Comparison of ENCODE assay signal across 7 cellular contexts in genomic region chr6:13767121-13767794, GRCh38. TPM values are rescaled to one million over a fixed set of nuclear protein-coding genes. Genes with fewer than 3 reads are reported as not detected.
A peak's percentile ranks its signal among the peaks of the same experiment; 100 is the strongest.
DNase-seq lines count a peak whose midpoint lies in the region; ATAC-seq and TF ChIP-seq lines count a peak whose summit lies in the region.

No MANE protein-coding gene starts in this region.

- H3K27me3 Mint-ChIP-seq in activated T-cell treated with anti-CD3 and anti-CD28 coated beads, Interleukin-2, amount 50 U/mL, for 72 hours (ENCODE audit: low read depth): no peaks in the 10 kb centered on the region
- H3K27me3 Mint-ChIP-seq in glutamatergic neuron (ENCODE audit: unreplicated experiment): peaks cover 1% of the 10 kb centered on the region

- H3K9me3 ChIP-seq in osteoblast (ENCODE audit: low read depth, low read length): no peaks in the 10 kb centered on the region

- peaks cover 3% of the 10 kb centered on the region in 2 donors for H3K36me3 Mint-ChIP-seq in activated T-cell treated with anti-CD3 and anti-CD28 coated beads, Interleukin-2, amount 50 U/mL, for 72 hours (ENCODE audit: insufficient read depth in 2 of 2)
- H3K36me3 Mint-ChIP-seq in glutamatergic neuron (ENCODE audit: unreplicated experiment): no peaks in the 10 kb centered on the region

- DNase-seq in HK-2 (ENCODE audit: unreplicated experiment) (peak; percentile 8), globus pallidus (ENCODE audit: low spot score) (peak; percentile 11), osteoblast (ENCODE audit: insufficient read length, low spot score, missing footprints) (peak; percentile 91), glutamatergic neuron (no peak)
- peak; percentile 38 to 48 for DNase-seq in activated T-cell treated with anti-CD3 and anti-CD28 coated beads, Interleukin-2, amount 50 U/mL, for 72 hours

- peak; percentile 19 to 41 for ATAC-seq in activated T-cell treated with anti-CD3 and anti-CD28 coated beads, Interleukin-2, amount 50 U/mL, for 72 hours (replicated peaks in 1 of 2)
- ATAC-seq in HG02588 (IDR thresholded peaks at IDR 0.05; ENCODE audit: unreplicated experiment): no peak
- no peak for ATAC-seq in HG03175 (IDR thresholded peaks at IDR 0.05; ENCODE audit: unreplicated experiment)

- H3K4me2 ChIP-seq in osteoblast (ENCODE audit: insufficient read depth, low read length): peak overlapping the region; percentile 76

- no peaks in the 10 kb centered on the region for H3K36me3 ChIP-seq in osteoblast (ENCODE audit: insufficient read depth, low read length)

- peaks cover 27% of the 10 kb centered on the region for H3K4me1 ChIP-seq in osteoblast (ENCODE audit: insufficient read depth, low read length)

- H2AFZ ChIP-seq in osteoblast (ENCODE audit: low read length): peak overlapping the region; percentile 90

- peak; percentile 16 for TF ChIP-seq CTCF in osteoblast (IDR thresholded peaks at IDR 0.05; ENCODE audit: extremely low read depth, low read depth, low read length)
- TF ChIP-seq CTCF in glutamatergic neuron (IDR thresholded peaks at IDR 0.05; ENCODE audit: partially characterized antibody, unreplicated experiment): no peak

- H3K79me2 ChIP-seq in osteoblast (ENCODE audit: insufficient read depth, low read length): no peaks in the 10 kb centered on the region

- H3K4me3 Mint-ChIP-seq in activated T-cell treated with anti-CD3 and anti-CD28 coated beads, Interleukin-2, amount 50 U/mL, for 72 hours: peak overlapping the region; percentile 77 to 79
- no peak overlapping the region for H3K4me3 Mint-ChIP-seq in glutamatergic neuron (ENCODE audit: unreplicated experiment)

- H3K27ac Mint-ChIP-seq in activated T-cell treated with anti-CD3 and anti-CD28 coated beads, Interleukin-2, amount 50 U/mL, for 72 hours: no peak overlapping the region
- no peak overlapping the region for H3K27ac Mint-ChIP-seq in glutamatergic neuron (ENCODE audit: unreplicated experiment)

- H4K20me1 ChIP-seq in osteoblast (ENCODE audit: insufficient read depth, low read length): no peaks in the 10 kb centered on the region

- peak overlapping the region; percentile 63 for H3K4me3 ChIP-seq in osteoblast (ENCODE audit: insufficient read depth, low read length)

- H3K4me1 Mint-ChIP-seq in activated T-cell treated with anti-CD3 and anti-CD28 coated beads, Interleukin-2, amount 50 U/mL, for 72 hours (ENCODE audit: low read depth): peaks cover 43% of the 10 kb centered on the region
- H3K4me1 Mint-ChIP-seq in glutamatergic neuron (ENCODE audit: low read depth, unreplicated experiment): peaks cover 5% of the 10 kb centered on the region

- H3K9me3 Mint-ChIP-seq in activated T-cell treated with anti-CD3 and anti-CD28 coated beads, Interleukin-2, amount 50 U/mL, for 72 hours: peaks cover 0 to 3% of the 10 kb centered on the region in 2 donors
- no peaks in the 10 kb centered on the region for H3K9me3 Mint-ChIP-seq in glutamatergic neuron (ENCODE audit: unreplicated experiment)

- H3K27ac ChIP-seq in osteoblast (ENCODE audit: low read depth, low read length): peak overlapping the region; percentile 32

- no peaks in the 10 kb centered on the region for H3K27me3 ChIP-seq in osteoblast (ENCODE audit: insufficient read depth, low read length)

RNA-seq across cellular contexts. Expression of gene MCUR1, which starts 47.1 kb away (rescaled TPM):
- 10 to 100 TPM; 24.8 to 31.6 TPM for total RNA-seq in activated T-cell treated with anti-CD3 and anti-CD28 coated beads, Interleukin-2, amount 50 U/mL, for 72 hours
- total RNA-seq in osteoblast (13.6 and 14.8 TPM in 2 replicates), glutamatergic neuron (ENCODE audit: unreplicated experiment) (14.1 TPM)

RNA-seq across cellular contexts. Expression of gene RANBP9, which starts 55.6 kb away (rescaled TPM):
- 10 to 100 TPM; 74.9 to 78.0 TPM for total RNA-seq in activated T-cell treated with anti-CD3 and anti-CD28 coated beads, Interleukin-2, amount 50 U/mL, for 72 hours
- 53.9 and 55.1 TPM in 2 replicates for total RNA-seq in osteoblast
- 50.2 TPM for total RNA-seq in glutamatergic neuron (ENCODE audit: unreplicated experiment)

Comparison
In these comparisons a context has a peak if more than half of its experiments do, and no peak if none do; other contexts are left out.
1. ATAC-seq: peak in activated T-cell treated with anti-CD3 and anti-CD28 coated beads, Interleukin-2, amount 50 U/mL, for 72 hours (2 of 2); none in HG02588 (single experiment) and HG03175 (single experiment).